In genomic region chr7:155154586-155154985, GRCh38 we compare ENCODE assay signal across 25 cellular contexts.
DNase-seq lines count a peak whose midpoint lies in the region; ATAC-seq and TF ChIP-seq lines count a peak whose summit lies in the region.
"Had no signal": no experiment of that assay in that cellular context is flagged by ENCODE, and none has a peak within 500 bp of the region (broad histone marks: within the 10 kb centered on the region; RNA-seq: fewer than 3 reads in every experiment).

No MANE protein-coding gene starts in this region.

- no peak overlapping the region for H3K4me2 ChIP-seq in trophoblast cell (ENCODE audit: low read length)
- H3K4me2 ChIP-seq: BLaER1 had no signal

- DNase-seq in activated effector memory CD4-positive, alpha-beta T cell treated with anti-CD3 and anti-CD28 coated beads, Interleukin-2, amount 50 U/mL, for 16 hours = peak; percentile 12
- DNase-seq in activated effector memory CD4-positive, alpha-beta T cell treated with Interleukin-2 at 50 U/mL for 16 hours = no peak
- DNase-seq in esophagus muscularis mucosa (ENCODE audit: extremely low spot score) (peak; percentile 89), mesenteric fat pad (ENCODE audit: low spot score) (peak; percentile 68), trophoblast cell (no peak), stomach (no peak), right cardiac atrium (no peak), HUDEP-2 (lab: John Stamatoyannopoulos, UW; ENCODE audit: unreplicated experiment in 76 of 76) (no peak)
- DNase-seq: 8988T; ACHN; BE2C; C1 segment of cervical spinal cord; CD4-positive, alpha-beta memory T cell; CD4-positive, CD25-positive, alpha-beta regulatory T cell; CD8-positive, alpha-beta memory T cell; COR-L47; DMS 273 treated with DMSO at 0.1 percent for 48 hours; DMS153; DMS53; DMS79; DND-41; EL; GDM1 had no signal

- no peak overlapping the region for H2BK120ac ChIP-seq in trophoblast cell (ENCODE audit: insufficient read depth, low read length, poor library complexity)

- H4K8ac ChIP-seq in trophoblast cell (ENCODE audit: low read depth, low read length) = no peak overlapping the region

- H3K79me2 ChIP-seq in trophoblast cell (ENCODE audit: control insufficient read depth, insufficient read depth, low read length, poor library complexity) = no peaks in the 10 kb centered on the region

- H2AFZ ChIP-seq in trophoblast cell (ENCODE audit: insufficient read depth, low read length, poor library complexity) = no peak overlapping the region

- WGBS in esophagus muscularis mucosa = 71% methylated on average over 10 of the region's 10 CpGs
- WGBS in trophoblast cell (ENCODE audit: extremely low coverage, insufficient coverage, insufficient read length) = no CpG with 5 or more reads among the region's 10 CpGs
- WGBS in stomach, 5 donors = 57 to 71% (median 69%) methylated on average over 10 of the region's 10 CpGs
- WGBS in right cardiac atrium = 60% methylated on average over 10 of the region's 10 CpGs

- intact Hi-C loops in esophagus muscularis mucosa (cut with DNase I) (no loop called here), stomach (cut with DNase I; ENCODE audit: low total_unique reads) (no loop called here), right cardiac atrium (cut with DNase I) (no loop called here)

- no peak overlapping the region for H3K4me3 ChIP-seq in esophagus muscularis mucosa
- H3K4me3 ChIP-seq in trophoblast cell (ENCODE audit: low read depth, low read length) = peak overlapping the region; percentile 36
- H3K4me3 ChIP-seq in stomach = no peak overlapping the region
- no peak overlapping the region for H3K4me3 ChIP-seq in right cardiac atrium (ENCODE audit: low read length)
- H3K4me3 ChIP-seq: BLaER1, GM12878 had no signal

- H3K9ac ChIP-seq in trophoblast cell (ENCODE audit: low read length) = no peak overlapping the region
- H3K9ac ChIP-seq: BLaER1 had no signal

- H3K4ac ChIP-seq in trophoblast cell (ENCODE audit: low read depth, low read length) = no peak overlapping the region

- H3K23ac ChIP-seq in trophoblast cell (ENCODE audit: low read length) = no peak overlapping the region

- no peak overlapping the region for H2BK12ac ChIP-seq in trophoblast cell (ENCODE audit: low read length)

- TF ChIP-seq POLR2A in esophagus muscularis mucosa (IDR thresholded peaks at IDR 0.05; ENCODE audit: low read depth) = no peak
- no peak for TF ChIP-seq POLR2A in stomach (IDR thresholded peaks at IDR 0.05)

- H2BK5ac ChIP-seq in trophoblast cell (ENCODE audit: low read depth, low read length, poor library complexity) = no peak overlapping the region

- H3K27ac ChIP-seq in esophagus muscularis mucosa (replicated peaks in 1 of 4) (no peak overlapping the region), trophoblast cell (ENCODE audit: low read depth, low read length) (no peak overlapping the region), stomach (no peak overlapping the region), right cardiac atrium (ENCODE audit: low read length) (no peak overlapping the region)
- H3K27ac ChIP-seq: BLaER1 had no signal

- H3K18ac ChIP-seq in trophoblast cell (ENCODE audit: low read length) = no peak overlapping the region

- H3K9me3 ChIP-seq in esophagus muscularis mucosa (peaks cover 0 to 5% (median 0%) of the 10 kb centered on the region in 4 donors), trophoblast cell (ENCODE audit: insufficient read depth, low read depth, low read length) (peaks cover 18% of the 10 kb centered on the region), stomach (peaks cover 0 to 14% (median 4%) of the 10 kb centered on the region in 4 donors), right cardiac atrium (ENCODE audit: control insufficient read depth, low read length) (no peaks in the 10 kb centered on the region)
- H3K9me3 ChIP-seq: BE2C had no signal

- no peaks in the 10 kb centered on the region for H3K79me1 ChIP-seq in trophoblast cell (ENCODE audit: low read length)

- TF ChIP-seq CTCF in esophagus muscularis mucosa (IDR thresholded peaks at IDR 0.05) (no peak), stomach (IDR thresholded peaks at IDR 0.05) (no peak)

- no peak overlapping the region for H4K91ac ChIP-seq in trophoblast cell (ENCODE audit: low read depth, low read length)

- TF ChIP-seq EP300 in esophagus muscularis mucosa (IDR thresholded peaks at IDR 0.05) (no peak), stomach (IDR thresholded peaks at IDR 0.05) (no peak)

- no peak for ATAC-seq in right cardiac atrium
- ATAC-seq: GM12878 had no signal

- no peak overlapping the region for H2AK5ac ChIP-seq in trophoblast cell (ENCODE audit: low read length)

- no peak overlapping the region for H4K12ac ChIP-seq in trophoblast cell (ENCODE audit: low read depth, low read length)

- H3K36me3 ChIP-seq in esophagus muscularis mucosa (no peaks in the 10 kb centered on the region), trophoblast cell (ENCODE audit: control insufficient read depth in 1 of 2, insufficient read depth in 2 of 2, low read length in 2 of 2) (no peaks in the 10 kb centered on the region), stomach (no peaks in the 10 kb centered on the region)
- H3K36me3 ChIP-seq: BE2C, BLaER1 had no signal

- H3K27me3 ChIP-seq in esophagus muscularis mucosa = peaks cover 0 to 22% (median 0%) of the 10 kb centered on the region in 4 donors
- H3K27me3 ChIP-seq in trophoblast cell (ENCODE audit: insufficient read depth, low read length) = no peaks in the 10 kb centered on the region
- H3K27me3 ChIP-seq in stomach = peaks cover 0 to 18% (median 0%) of the 10 kb centered on the region in 3 donors
- H3K27me3 ChIP-seq in right cardiac atrium (ENCODE audit: control insufficient read depth, insufficient read depth) = no peaks in the 10 kb centered on the region
- H3K27me3 ChIP-seq: BLaER1 had no signal

- H3K4me1 ChIP-seq in esophagus muscularis mucosa = no peaks in the 10 kb centered on the region
- no peaks in the 10 kb centered on the region for H3K4me1 ChIP-seq in trophoblast cell (ENCODE audit: control insufficient read depth in 1 of 2, insufficient read depth in 2 of 2, low read length in 2 of 2)
- no peaks in the 10 kb centered on the region for H3K4me1 ChIP-seq in stomach
- no peaks in the 10 kb centered on the region for H3K4me1 ChIP-seq in right cardiac atrium (ENCODE audit: control insufficient read depth, insufficient read depth, low read length)
- H3K4me1 ChIP-seq: BE2C, BLaER1 had no signal

- H3K14ac ChIP-seq in trophoblast cell (ENCODE audit: low read length) = no peak overlapping the region

Comparison
In these comparisons a context has a peak if more than half of its experiments do, and no peak if none do; other contexts are left out.
1. DNase-seq: peak in activated effector memory CD4-positive, alpha-beta T cell treated with anti-CD3 and anti-CD28 coated beads, Interleukin-2, amount 50 U/mL, for 16 hours (single experiment), esophagus muscularis mucosa (single experiment) and mesenteric fat pad (single experiment); none in activated effector memory CD4-positive, alpha-beta T cell treated with Interleukin-2 at 50 U/mL for 16 hours (single experiment), trophoblast cell (0 of 2), stomach (single experiment), right cardiac atrium (0 of 3) and HUDEP-2 (0 of 76).